ENCODE assay signal across 21 cellular contexts in genomic region chr1:37308571-37308960, GRCh38.
DNase-seq lines count a peak whose midpoint lies in the region; FAIRE-seq and TF ChIP-seq lines count a peak whose summit lies in the region.
"Had no signal": no experiment of that assay in that cellular context is flagged by ENCODE, and none has a peak within 500 bp of the region (broad histone marks: within the 10 kb centered on the region; RNA-seq: fewer than 3 reads in every experiment).

No MANE protein-coding gene starts in this region.

- H3K27me3 Mint-ChIP-seq in brain (peaks cover 18% of the 10 kb centered on the region), progenitor cell of endocrine pancreas (peaks cover 56% of the 10 kb centered on the region)

- peaks cover 64% of the 10 kb centered on the region for H3K4me1 Mint-ChIP-seq in brain
- no peaks in the 10 kb centered on the region for H3K4me1 Mint-ChIP-seq in progenitor cell of endocrine pancreas (ENCODE audit: low read depth)
- H3K4me1 Mint-ChIP-seq: CD4-positive, CD25-positive, alpha-beta regulatory T cell had no signal

- DNase-seq in H7 (peak; percentile 48), iPS-NIHi7 (ENCODE audit: extremely low spot score) (peak; percentile 45), posterior vena cava (ENCODE audit: low spot score) (peak; percentile 44), NK-92 (lab: John Stamatoyannopoulos, UW; ENCODE audit: unreplicated experiment) (no peak), progenitor cell of endocrine pancreas (ENCODE audit: low spot score, unreplicated experiment) (no peak), NCI-H2029 (lab: John Stamatoyannopoulos, UW) (no peak), urothelium cell line (ENCODE audit: low spot score) (no peak)
- DNase-seq: ACHN; AML-193; CD4-positive, CD25-positive, alpha-beta regulatory T cell; EL; HCEC 1CT; NCI-H1048; NCI-H1436 treated with DMSO at 0.1 percent for 48 hours; NCI-H2081; NCI-H774; Peyer's patch; Right ventricle myocardium superior; SK-N-SH had no signal

- no peaks in the 10 kb centered on the region for H3K36me3 Mint-ChIP-seq in brain
- no peaks in the 10 kb centered on the region for H3K36me3 Mint-ChIP-seq in progenitor cell of endocrine pancreas (ENCODE audit: insufficient read depth)
- H3K36me3 Mint-ChIP-seq: CD4-positive, CD25-positive, alpha-beta regulatory T cell had no signal

- H3K36me3 ChIP-seq in H7 (replicated peaks; ENCODE audit: control insufficient read depth, insufficient read depth, low read length) = no peaks in the 10 kb centered on the region
- H3K36me3 ChIP-seq: Peyer's patch had no signal

- H3K4me3 ChIP-seq in H7 (ENCODE audit: insufficient read depth, low read depth, low read length) = no peak overlapping the region
- H3K4me3 ChIP-seq: Peyer's patch had no signal

- H3K27me3 ChIP-seq in H7 (ENCODE audit: control insufficient read depth, insufficient read depth, low read length) = no peaks in the 10 kb centered on the region; the same call in 1 of the 2 replicates
- H3K27me3 ChIP-seq: Peyer's patch had no signal

- FAIRE-seq in urothelium cell line (lab: Jason Lieb, UNC) = no peak
- FAIRE-seq: HepG2 had no signal

- H3K4me3 Mint-ChIP-seq in brain = peak overlapping the region in 2 of 5 experiments; percentile 19 to 79
- no peak overlapping the region for H3K4me3 Mint-ChIP-seq in progenitor cell of endocrine pancreas (ENCODE audit: low read depth)
- H3K4me3 Mint-ChIP-seq: CD4-positive, CD25-positive, alpha-beta regulatory T cell had no signal

- peaks cover 0 to 12% (median 0%) of the 10 kb centered on the region in 5 experiments for H3K9me3 Mint-ChIP-seq in brain
- no peaks in the 10 kb centered on the region for H3K9me3 Mint-ChIP-seq in progenitor cell of endocrine pancreas (ENCODE audit: low read depth)

- TF ChIP-seq CTCF in brain (conservative IDR thresholded peaks at IDR 0.05) (no peak), progenitor cell of endocrine pancreas (IDR thresholded peaks at IDR 0.05; ENCODE audit: unreplicated experiment) (no peak)

- intact Hi-C loops in posterior vena cava (cut with DNase I) = no loop called here

- H3K27ac Mint-ChIP-seq in brain (peak overlapping the region; percentile 38 to 96 (median 87)), progenitor cell of endocrine pancreas (no peak overlapping the region)
- H3K27ac Mint-ChIP-seq: CD4-positive, CD25-positive, alpha-beta regulatory T cell had no signal

Comparison
In these comparisons a context has a peak if more than half of its experiments do, and no peak if none do; other contexts are left out.
1. DNase-seq: peak in H7 (single experiment), iPS-NIHi7 (single experiment) and posterior vena cava (single experiment); none in NK-92 (single experiment), progenitor cell of endocrine pancreas (single experiment), NCI-H2029 (single experiment) and urothelium cell line (single experiment).